ENCODE assay signal across 12 cellular contexts in genomic region chr19:3655402-3656072, GRCh38. TPM values are rescaled to one million over a fixed set of nuclear protein-coding genes. Genes with fewer than 3 reads are reported as not detected.
DNase-seq lines count a peak whose midpoint lies in the region; ATAC-seq and TF ChIP-seq lines count a peak whose summit lies in the region.
"Had no signal": no experiment of that assay in that cellular context is flagged by ENCODE, and none has a peak within 500 bp of the region (broad histone marks: within the 10 kb centered on the region; RNA-seq: fewer than 3 reads in every experiment).

No MANE protein-coding gene starts in this region.

- CTCF ChIA-PET in BJ (lab: Yijun Ruan, JAX) = interaction anchor here (2.3 to 2.5 kb wide), 3 partner anchors 10 to 110 kb away, joined by 9 to 19 read pairs (median 10); partner anchors contain the start of gene PIP5K1C

- TF ChIP-seq CTCF in BJ (IDR thresholded peaks at IDR 0.05; ENCODE audit: insufficient read depth, low read depth, low read length) (no peak), NB4 (IDR thresholded peaks at IDR 0.05; ENCODE audit: low read depth, low read length) (no peak)

- TF ChIP-seq POLR2A in NB4 (IDR thresholded peaks at IDR 0.05; ENCODE audit: extremely low read depth, insufficient read length) = no peak

- H3K9me3 Mint-ChIP-seq in activated T-cell treated with anti-CD3 and anti-CD28 coated beads, Interleukin-2, amount 50 U/mL, for 4 hours = no peaks in the 10 kb centered on the region
- H3K9me3 Mint-ChIP-seq: activated CD4-positive, alpha-beta T cell treated with anti-CD3 and anti-CD28 coated beads, Interleukin-2, amount 10 ng/mL, durations not matched to agents 24 days and 14 days had no signal

- peak; percentile 82 for DNase-seq in BJ (ENCODE audit: low read depth)
- DNase-seq in NB4 (ENCODE audit: low read depth) = peak; percentile 41
- peak; percentile 50 for DNase-seq in cerebellum (ENCODE audit: low spot score)
- DNase-seq in non-pigmented ciliary epithelial cell (ENCODE audit: low read depth) = peak; percentile 84
- DNase-seq in activated T-cell treated with anti-CD3 and anti-CD28 coated beads, Interleukin-2, amount 50 U/mL, for 4 hours = no peak
- no peak for DNase-seq in NCI-H748 (lab: John Stamatoyannopoulos, UW; ENCODE audit: unreplicated experiment)
- DNase-seq in ecto neural progenitor cell (ENCODE audit: low spot score) = no peak
- DNase-seq: activated CD4-positive, alpha-beta T cell treated with anti-CD3 and anti-CD28 coated beads, Interleukin-2, amount 10 ng/mL, durations not matched to agents 24 days and 14 days; NCI-H1436; upper lobe of right lung had no signal

- no peaks in the 10 kb centered on the region for H3K27me3 Mint-ChIP-seq in activated T-cell treated with anti-CD3 and anti-CD28 coated beads, Interleukin-2, amount 50 U/mL, for 4 hours (ENCODE audit: low read depth)
- H3K27me3 Mint-ChIP-seq: activated CD4-positive, alpha-beta T cell treated with anti-CD3 and anti-CD28 coated beads, Interleukin-2, amount 10 ng/mL, durations not matched to agents 24 days and 14 days had no signal

- H3K36me3 ChIP-seq in BJ (ENCODE audit: control insufficient read depth, insufficient read depth, low read length) = peaks cover 40% of the 10 kb centered on the region

- no peak overlapping the region for H3K4me3 ChIP-seq in BJ (ENCODE audit: low read depth, low read length)
- H3K4me3 ChIP-seq in NB4 (ENCODE audit: low read depth, low read length) = no peak overlapping the region
- H3K4me3 ChIP-seq: upper lobe of right lung had no signal

- no peaks in the 10 kb centered on the region for H3K27me3 ChIP-seq in BJ (ENCODE audit: control insufficient read depth, insufficient read depth, low read length)
- H3K27me3 ChIP-seq: upper lobe of right lung had no signal

- H3K36me3 Mint-ChIP-seq in activated T-cell treated with anti-CD3 and anti-CD28 coated beads, Interleukin-2, amount 50 U/mL, for 4 hours (ENCODE audit: insufficient read depth) = peaks cover 7% of the 10 kb centered on the region

- no peaks in the 10 kb centered on the region for H3K4me1 Mint-ChIP-seq in activated T-cell treated with anti-CD3 and anti-CD28 coated beads, Interleukin-2, amount 50 U/mL, for 4 hours (ENCODE audit: low read depth)
- H3K4me1 Mint-ChIP-seq: activated CD4-positive, alpha-beta T cell treated with anti-CD3 and anti-CD28 coated beads, Interleukin-2, amount 10 ng/mL, durations not matched to agents 24 days and 14 days had no signal

- POLR2A ChIA-PET in BJ (lab: Charles Lee) = interaction anchor here (0.6 kb wide), 2 partner anchors 27 to 320 kb away, joined by 3 to 5 read pairs; no protein-coding TSS in a partner anchor

- no peak overlapping the region for H3K4me3 Mint-ChIP-seq in activated T-cell treated with anti-CD3 and anti-CD28 coated beads, Interleukin-2, amount 50 U/mL, for 4 hours
- H3K4me3 Mint-ChIP-seq: activated CD4-positive, alpha-beta T cell treated with anti-CD3 and anti-CD28 coated beads, Interleukin-2, amount 10 ng/mL, durations not matched to agents 24 days and 14 days had no signal

- no peak for ATAC-seq in activated T-cell treated with anti-CD3 and anti-CD28 coated beads, Interleukin-2, amount 50 U/mL, for 4 hours
- ATAC-seq in HG03354 (IDR thresholded peaks at IDR 0.05; ENCODE audit: poor library complexity, severe bottlenecking, unreplicated experiment) = no peak
- ATAC-seq: upper lobe of right lung had no signal

RNA-seq across cellular contexts. Expression of gene CACTIN, which starts 28.9 kb away (rescaled TPM):
- polyA plus RNA-seq in BJ (2011; rRNA removed) = 9.3 and 13.8 TPM in 2 replicates
- 5.2 and 9.1 TPM in 2 replicates for polyA minus RNA-seq in BJ (2011; rRNA and poly(A)+ RNA removed)
- total RNA-seq in cerebellum = 15.2 TPM
- total RNA-seq in activated T-cell treated with anti-CD3 and anti-CD28 coated beads, Interleukin-2, amount 50 U/mL, for 4 hours = 10 to 100 TPM; 51.5 to 53.8 (median 52.6) TPM

RNA-seq across cellular contexts. Expression of gene PIP5K1C, which starts 44.7 kb away (rescaled TPM):
- 14.2 and 35.3 TPM in 2 replicates for polyA plus RNA-seq in BJ (2011; rRNA removed)
- 68.9 and 70.9 TPM in 2 replicates for polyA minus RNA-seq in BJ (2011; rRNA and poly(A)+ RNA removed)
- 25.2 TPM for total RNA-seq in cerebellum
- 10 to 100 TPM; 12.1 to 20.9 (median 16.7) TPM for total RNA-seq in activated T-cell treated with anti-CD3 and anti-CD28 coated beads, Interleukin-2, amount 50 U/mL, for 4 hours

RNA-seq across cellular contexts. Expression of gene TBXA2R, which starts 48.9 kb away (rescaled TPM):
- polyA plus RNA-seq in BJ (2011; rRNA removed) = 0.54 and 1.2 TPM in 2 replicates
- 0.62 and 1.00 TPM in 2 replicates for polyA minus RNA-seq in BJ (2011; rRNA and poly(A)+ RNA removed)
- total RNA-seq in cerebellum = 0.45 TPM
- under 1 TPM; 0.49 to 0.76 (median 0.66) TPM for total RNA-seq in activated T-cell treated with anti-CD3 and anti-CD28 coated beads, Interleukin-2, amount 50 U/mL, for 4 hours

RNA-seq across cellular contexts. Expression of gene TJP3, which starts 52.6 kb away (rescaled TPM):
- not detected in 2 replicates for polyA plus RNA-seq in BJ (2011; rRNA removed)
- polyA minus RNA-seq in BJ (2011; rRNA and poly(A)+ RNA removed) = not detected in 2 replicates
- not detected for total RNA-seq in cerebellum
- total RNA-seq in activated T-cell treated with anti-CD3 and anti-CD28 coated beads, Interleukin-2, amount 50 U/mL, for 4 hours = 1 to 10 TPM in 1 of 3 donors, under 1 TPM in 2; 0.61 to 1.1 (median 0.66) TPM
- total RNA-seq: activated CD4-positive, alpha-beta T cell treated with anti-CD3 and anti-CD28 coated beads, Interleukin-2, amount 10 ng/mL, durations not matched to agents 24 days and 14 days; skeletal muscle tissue had no signal

Comparison
In these comparisons a context has a peak if more than half of its experiments do, and no peak if none do; other contexts are left out.
1. DNase-seq: peak in BJ (single experiment), NB4 (single experiment), cerebellum (single experiment) and non-pigmented ciliary epithelial cell (single experiment); none in activated T-cell treated with anti-CD3 and anti-CD28 coated beads, Interleukin-2, amount 50 U/mL, for 4 hours (single experiment), NCI-H748 (single experiment) and ecto neural progenitor cell (single experiment).